1 cellular context compared by ENCODE assay signal in genomic region chr16:27460663-27461482, GRCh38.
TF ChIP-seq lines count a peak whose summit lies in the region.

No MANE protein-coding gene starts in this region.

TF ChIP-seq in IMR-90, 13 proteins besides CTCF, POLR2A, EP300 and RAD21:
- TF ChIP-seq USF2 (IDR thresholded peaks at IDR 0.05; ENCODE audit: low read depth, low read length): no peak
- TF ChIP-seq MAZ (IDR thresholded peaks at IDR 0.05; ENCODE audit: borderline replicate concordance, low read depth, low read length): no peak
